Comparison of ENCODE assay signal across 26 cellular contexts in genomic region chr5:158277276-158277675, GRCh38.
"Had no signal": no experiment of that assay in that cellular context is flagged by ENCODE, and none has a peak within 500 bp of the region (broad histone marks: within the 10 kb centered on the region; RNA-seq: fewer than 3 reads in every experiment).

No MANE protein-coding gene starts in this region.

- FAIRE-seq: astrocyte, endothelial cell of umbilical vein, urothelium cell line had no signal

- DNase-seq: activated B cell treated with CpG ODN at 0.5 μM for 24 hours; activated CD4-positive, alpha-beta T cell treated with anti-CD3 and anti-CD28 coated beads for 36 hours; activated CD4-positive, alpha-beta T cell treated with anti-CD3 and anti-CD28 coated beads, Interleukin-2, amount 50 U/mL, for 4 hours; activated CD8-positive, alpha-beta memory T cell treated with anti-CD3 and anti-CD28 coated beads for 24 hours; activated CD8-positive, alpha-beta memory T cell treated with anti-CD3 and anti-CD28 coated beads, Interleukin-2, amount 50 U/mL, for 4 hours; activated naive CD4-positive, alpha-beta T cell; activated T-cell treated with anti-CD3 and anti-CD28 coated beads, Interleukin-2, amount 50 U/mL, for 4 hours; colonic mucosa; dorsolateral prefrontal cortex; effector memory CD8-positive, alpha-beta T cell; gastrocnemius medialis; hippocampal formation; kidney glomerular epithelial cell; left ventricle myocardium superior; mammary epithelial cell; naive thymus-derived CD8-positive, alpha-beta T cell; retina; sigmoid colon; stimulated activated CD4-positive, alpha-beta T cell treated with anti-CD3 and anti-CD28 coated beads, Interleukin-15, amount 100 ng/mL, for 24 hours; stimulated activated CD8-positive, alpha-beta memory T cell treated with anti-CD3 and anti-CD28 coated beads, Interleukin-4, amount 100 ng/mL, for 48 hours; stimulated activated naive B cell treated with anti-CD40 and anti-IgM and Interleukin-4, amounts not matched to agents 10 μg/mL and 1 μg/mL and 100 μg/mL, for 72 hours; transverse colon had no signal

- H3K4me3 ChIP-seq: colonic mucosa, dorsolateral prefrontal cortex, gastrocnemius medialis, sigmoid colon, smooth muscle cell, transverse colon had no signal
